In the genomic region with DNA sequence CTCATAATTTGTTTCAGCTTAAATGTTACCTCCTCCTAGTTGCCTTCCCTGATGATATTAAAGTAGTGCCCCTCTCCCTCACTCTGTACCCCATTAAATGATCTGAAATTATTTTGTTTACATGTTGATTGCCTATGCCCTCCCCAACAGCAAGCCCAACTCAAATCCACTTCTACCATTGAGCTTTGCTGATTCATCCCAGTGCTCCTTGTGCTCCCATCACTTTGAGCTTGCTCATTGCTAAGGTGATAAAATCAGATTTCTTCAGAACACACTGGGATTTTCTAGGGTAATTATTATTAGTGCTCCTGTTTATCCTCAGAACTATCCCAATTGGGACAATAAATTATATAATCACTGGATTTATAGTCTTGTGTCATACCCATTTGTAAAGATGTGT, we compare ENCODE assay signal across 29 cellular contexts.
"Had no signal": no experiment of that assay in that cellular context is flagged by ENCODE, and none has a peak within 500 bp of the region (broad histone marks: within the 10 kb centered on the region; RNA-seq: fewer than 3 reads in every experiment).

No MANE protein-coding gene starts in this region.

- H3K36me3 Mint-ChIP-seq: activated naive CD4-positive, alpha-beta T cell treated with anti-CD3 and anti-CD28 coated beads, Interleukin-2, amount 10 ng/mL, durations not matched to agents 7 days and 5 days; activated naive CD8-positive, alpha-beta T cell treated with anti-CD3 and anti-CD28 coated beads for 36 hours had no signal

- H3K27ac Mint-ChIP-seq: activated B cell treated with CpG ODN at 0.5 μM for 24 hours; activated CD8-positive, alpha-beta T cell treated with anti-CD3 and anti-CD28 coated beads for 36 hours; activated naive CD4-positive, alpha-beta T cell treated with anti-CD3 and anti-CD28 coated beads, Interleukin-2, amount 10 ng/mL, durations not matched to agents 7 days and 5 days; activated naive CD8-positive, alpha-beta T cell treated with anti-CD3 and anti-CD28 coated beads for 36 hours; activated naive CD8-positive, alpha-beta T cell treated with anti-CD3 and anti-CD28 coated beads, Interleukin-2, amount 50 U/mL, for 24 hours; activated T-helper 1 cell treated with anti-CD3 and anti-CD28 coated beads, Interleukin-12 subunit alpha, Interleukin-12 subunit beta, Interleukin-2, Interleukin-4 antibody, amounts not matched to agents 30 ng/mL and 10 ng/mL and 1 ng/mL, durations not matched to agents 14 hours and 24 hours and 36 hours; T-helper 17 cell; T-helper 2 cell treated with Interferon-gamma antibody and Interleukin-4, amounts not matched to agents 5 μg/mL and 100 μg/mL, for 36 hours had no signal

- ATAC-seq: activated CD4-positive, CD25-positive, alpha-beta regulatory T cell treated with anti-CD3 and anti-CD28 coated beads, Interleukin-2, amount 50 U/mL, for 24 hours; activated CD8-positive, alpha-beta T cell treated with anti-CD3 and anti-CD28 coated beads for 36 hours; activated naive CD8-positive, alpha-beta T cell treated with anti-CD3 and anti-CD28 coated beads, Interleukin-2, amount 50 U/mL, for 24 hours; activated T-cell treated with anti-CD3 and anti-CD28 coated beads, Interleukin-2, amount 50 U/mL, for 4 hours; body of pancreas; esophagus mucosa; T-helper 17 cell had no signal

- DNase-seq: activated B cell treated with CpG ODN at 0.5 μM for 24 hours; activated CD4-positive, alpha-beta T cell treated with anti-CD3 and anti-CD28 coated beads for 48 hours; activated CD4-positive, alpha-beta T cell treated with anti-CD3 and anti-CD28 coated beads, Interleukin-2, amount 50 U/mL, for 1 hour; activated CD4-positive, alpha-beta T cell treated with anti-CD3 and anti-CD28 coated beads, Interleukin-2, amount 50 U/mL, for 48 hours; activated CD8-positive, alpha-beta memory T cell treated with anti-CD3 and anti-CD28 coated beads for 24 hours; activated CD8-positive, alpha-beta T cell treated with anti-CD3 and anti-CD28 coated beads for 36 hours; activated gamma-delta T cell; activated naive CD4-positive, alpha-beta T cell; activated naive CD4-positive, alpha-beta T cell treated with anti-CD3 and anti-CD28 coated beads, Interleukin-2, amount 10 ng/mL, durations not matched to agents 7 days and 5 days; activated naive CD8-positive, alpha-beta T cell treated with anti-CD3 and anti-CD28 coated beads for 36 hours; activated naive CD8-positive, alpha-beta T cell treated with anti-CD3 and anti-CD28 coated beads, Interleukin-2, amount 50 U/mL, for 24 hours; activated T-cell treated with anti-CD3 and anti-CD28 coated beads, Interleukin-2, amount 50 U/mL, for 4 hours; adrenal gland; amygdala; aorta; body of pancreas; caudate nucleus; colonic mucosa; effector CD8-positive, alpha-beta T cell; foreskin fibroblast; head of caudate nucleus; T-helper 1 cell; T-helper 17 cell; T1000; WERI-Rb-1 had no signal

- H3K9me3 Mint-ChIP-seq: activated B cell treated with CpG ODN at 0.5 μM for 24 hours; activated CD8-positive, alpha-beta T cell treated with anti-CD3 and anti-CD28 coated beads for 36 hours; activated naive CD4-positive, alpha-beta T cell treated with anti-CD3 and anti-CD28 coated beads, Interleukin-2, amount 10 ng/mL, durations not matched to agents 7 days and 5 days; activated naive CD8-positive, alpha-beta T cell treated with anti-CD3 and anti-CD28 coated beads for 36 hours; activated naive CD8-positive, alpha-beta T cell treated with anti-CD3 and anti-CD28 coated beads, Interleukin-2, amount 50 U/mL, for 24 hours; activated T-cell treated with anti-CD3 and anti-CD28 coated beads, Interleukin-2, amount 50 U/mL, for 4 hours; activated T-helper 1 cell treated with anti-CD3 and anti-CD28 coated beads, Interleukin-12 subunit alpha, Interleukin-12 subunit beta, Interleukin-2, Interleukin-4 antibody, amounts not matched to agents 30 ng/mL and 10 ng/mL and 1 ng/mL, durations not matched to agents 14 hours and 24 hours and 36 hours; T-helper 2 cell treated with Interferon-gamma antibody and Interleukin-4, amounts not matched to agents 5 μg/mL and 100 μg/mL, for 36 hours had no signal

- H3K4me1 Mint-ChIP-seq: activated naive CD4-positive, alpha-beta T cell treated with anti-CD3 and anti-CD28 coated beads, Interleukin-2, amount 10 ng/mL, durations not matched to agents 7 days and 5 days had no signal

- H3K4me3 Mint-ChIP-seq: activated B cell treated with CpG ODN at 0.5 μM for 24 hours; activated CD8-positive, alpha-beta T cell treated with anti-CD3 and anti-CD28 coated beads for 36 hours; activated naive CD4-positive, alpha-beta T cell treated with anti-CD3 and anti-CD28 coated beads, Interleukin-2, amount 10 ng/mL, durations not matched to agents 7 days and 5 days; activated naive CD8-positive, alpha-beta T cell treated with anti-CD3 and anti-CD28 coated beads for 36 hours; activated naive CD8-positive, alpha-beta T cell treated with anti-CD3 and anti-CD28 coated beads, Interleukin-2, amount 50 U/mL, for 24 hours; activated T-cell treated with anti-CD3 and anti-CD28 coated beads, Interleukin-2, amount 50 U/mL, for 4 hours; activated T-helper 1 cell treated with anti-CD3 and anti-CD28 coated beads, Interleukin-12 subunit alpha, Interleukin-12 subunit beta, Interleukin-2, Interleukin-4 antibody, amounts not matched to agents 30 ng/mL and 10 ng/mL and 1 ng/mL, durations not matched to agents 14 hours and 24 hours and 36 hours; T-helper 17 cell; T-helper 2 cell treated with Interferon-gamma antibody and Interleukin-4, amounts not matched to agents 5 μg/mL and 100 μg/mL, for 36 hours had no signal

- H3K27me3 Mint-ChIP-seq: activated B cell treated with CpG ODN at 0.5 μM for 24 hours; activated CD8-positive, alpha-beta T cell treated with anti-CD3 and anti-CD28 coated beads for 36 hours; activated naive CD8-positive, alpha-beta T cell treated with anti-CD3 and anti-CD28 coated beads for 36 hours; activated naive CD8-positive, alpha-beta T cell treated with anti-CD3 and anti-CD28 coated beads, Interleukin-2, amount 50 U/mL, for 24 hours; T-helper 17 cell had no signal
